25 cellular contexts compared by ENCODE assay signal in genomic region chr6:20819774-20820400, GRCh38.
"Had no signal": no experiment of that assay in that cellular context is flagged by ENCODE, and none has a peak within 500 bp of the region (broad histone marks: within the 10 kb centered on the region; RNA-seq: fewer than 3 reads in every experiment).

No MANE protein-coding gene starts in this region.

- H3K4me1 ChIP-seq: right atrium auricular region, right lobe of liver, thyroid gland, transverse colon, upper lobe of right lung had no signal

- H3K27me3 ChIP-seq: ovary, right atrium auricular region, right lobe of liver, thyroid gland, transverse colon, upper lobe of right lung had no signal

- H3K36me3 ChIP-seq: ovary, right atrium auricular region, right lobe of liver, thyroid gland, transverse colon, upper lobe of right lung had no signal

- H3K27ac ChIP-seq: left ventricle myocardium inferior, ovary, right atrium auricular region, right lobe of liver, thyroid gland, transverse colon, upper lobe of right lung had no signal

- ATAC-seq: left colon; mucosa of descending colon; naive thymus-derived CD4-positive, alpha-beta T cell; natural killer cell treated with Interleukin-12 subunit alpha and Interleukin-12 subunit beta and Interleukin-15 and Interleukin-18, amount 100 ng/mL, for 72 hours; right lobe of liver; stimulated activated memory B cell treated with anti-CD40 and anti-IgM and Interleukin-4, amounts not matched to agents 10 μg/mL and 1 μg/mL and 100 μg/mL, for 72 hours; stimulated activated naive CD8-positive, alpha-beta T cell treated with anti-CD3 and anti-CD28 coated beads, Interleukin-15, amount 100 ng/mL, for 72 hours; upper lobe of right lung had no signal

- H3K9me3 ChIP-seq: mucosa of descending colon, ovary, right lobe of liver, thyroid gland, transverse colon, upper lobe of right lung had no signal

- H3K4me3 ChIP-seq: left ventricle myocardium inferior, lung, mucosa of descending colon, ovary, right atrium auricular region, right lobe of liver, smooth muscle cell, thyroid gland, transverse colon, upper lobe of right lung had no signal

- H3K4me2 ChIP-seq: smooth muscle cell had no signal

- DNase-seq: hypothalamus; immature natural killer cell; kidney; left colon; left ventricle myocardium inferior; mesendoderm; mucosa of descending colon; naive thymus-derived CD4-positive, alpha-beta T cell; ovary; right lobe of liver; stimulated activated CD4-positive, alpha-beta T cell treated with anti-CD3 and anti-CD28 coated beads, Interleukin-1b, Interleukin-23, amount 100 ng/mL, for 48 hours; stimulated activated CD4-positive, alpha-beta T cell treated with anti-CD3 and anti-CD28 coated beads, Interleukin-2, amount 100 ng/mL, for 48 hours; stimulated activated CD4-positive, alpha-beta T cell treated with anti-CD3 and anti-CD28 coated beads, Interleukin-4, amount 100 ng/mL, for 4 hours; stimulated activated CD8-positive, alpha-beta memory T cell treated with anti-CD3 and anti-CD28 coated beads, Interleukin-4, amount 100 ng/mL, for 48 hours; stimulated activated naive CD4-positive, alpha-beta T cell treated with Interleukin-2 at 50 U/mL for 16 hours; stimulated activated naive CD8-positive, alpha-beta T cell treated with anti-CD3 and anti-CD28 coated beads, Interleukin-15, amount 100 ng/mL, for 72 hours; substantia nigra; thyroid gland; transverse colon; upper lobe of right lung had no signal
